Comparison of ENCODE assay signal across 1 cellular context in the genomic region with DNA sequence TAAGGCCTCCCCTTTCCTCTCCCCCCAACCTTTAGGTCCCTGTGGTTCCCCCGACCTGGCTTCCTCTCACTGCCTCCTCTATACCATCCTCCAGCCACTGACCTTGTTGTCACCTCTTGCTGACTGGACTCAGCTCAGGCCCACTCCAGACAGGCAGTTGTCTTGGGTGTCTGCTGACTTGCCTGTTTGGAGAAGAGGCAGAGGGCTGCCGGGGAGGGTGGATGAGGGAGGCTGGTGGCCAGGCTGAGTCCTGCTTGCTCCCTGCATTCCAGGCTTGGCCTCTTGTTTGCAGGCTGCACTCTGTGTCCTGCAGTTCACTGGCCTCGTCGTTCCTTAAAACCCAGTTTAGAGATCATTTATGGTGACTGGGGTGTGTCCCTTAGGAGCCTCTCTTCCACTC.
TF ChIP-seq lines count a peak whose summit lies in the region.

No MANE protein-coding gene starts in this region.

TF ChIP-seq in liver, 16 proteins besides CTCF, POLR2A, EP300 and RAD21 (continued from another document):
- TF ChIP-seq REST (IDR thresholded peaks at IDR 0.05): no peak
- TF ChIP-seq FOXA2 (IDR thresholded peaks at IDR 0.05): no peak
- no peak for TF ChIP-seq HNF4G (IDR thresholded peaks at IDR 0.05)
- no peak for TF ChIP-seq TAF1 (conservative IDR thresholded peaks at IDR 0.05)
- no peak for TF ChIP-seq ATF3 (IDR thresholded peaks at IDR 0.05)
- TF ChIP-seq, protein P1, sequence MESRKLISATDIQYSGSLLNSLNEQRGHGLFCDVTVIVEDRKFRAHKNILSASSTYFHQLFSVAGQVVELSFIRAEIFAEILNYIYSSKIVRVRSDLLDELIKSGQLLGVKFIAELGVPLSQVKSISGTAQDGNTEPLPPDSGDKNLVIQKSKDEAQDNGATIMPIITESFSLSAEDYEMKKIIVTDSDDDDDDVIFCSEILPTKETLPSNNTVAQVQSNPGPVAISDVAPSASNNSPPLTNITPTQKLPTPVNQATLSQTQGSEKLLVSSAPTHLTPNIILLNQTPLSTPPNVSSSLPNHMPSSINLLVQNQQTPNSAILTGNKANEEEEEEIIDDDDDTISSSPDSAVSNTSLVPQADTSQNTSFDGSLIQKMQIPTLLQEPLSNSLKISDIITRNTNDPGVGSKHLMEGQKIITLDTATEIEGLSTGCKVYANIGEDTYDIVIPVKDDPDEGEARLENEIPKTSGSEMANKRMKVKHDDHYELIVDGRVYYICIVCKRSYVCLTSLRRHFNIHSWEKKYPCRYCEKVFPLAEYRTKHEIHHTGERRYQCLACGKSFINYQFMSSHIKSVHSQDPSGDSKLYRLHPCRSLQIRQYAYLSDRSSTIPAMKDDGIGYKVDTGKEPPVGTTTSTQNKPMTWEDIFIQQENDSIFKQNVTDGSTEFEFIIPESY (IDR thresholded peaks at IDR 0.05): no peak
- peak; percentile 92 for TF ChIP-seq NR2F2 (IDR thresholded peaks at IDR 0.05)
